Comparison of ENCODE assay signal across 8 cellular contexts in genomic region chr12:48890657-48891418, GRCh38. TPM values are rescaled to one million over a fixed set of nuclear protein-coding genes. Genes with fewer than 3 reads are reported as not detected.
DNase-seq lines count a peak whose midpoint lies in the region; ATAC-seq and TF ChIP-seq lines count a peak whose summit lies in the region.

No MANE protein-coding gene starts in this region.

- CTCF ChIA-PET in A673 (lab: Charles Lee), result interaction anchor here (0.6 to 4.0 kb wide), 11 partner anchors 10 to 138 kb away, joined by 3 to 56 read pairs (median 7); partner anchors contain the start of gene DDX23

- peak; percentile 95 for TF ChIP-seq CTCF in A673 (conservative IDR thresholded peaks at IDR 0.05; ENCODE audit: low read depth, low read length)

- intact Hi-C loops in A673 (cut with micrococcal nuclease; ENCODE audit: unreplicated experiment), result loop anchor here (1.0 kb wide), 1 partner anchor 38 kb away; no protein-coding TSS in a partner anchor

- H3K9me3 ChIP-seq in A673 (ENCODE audit: low read depth, low read length, poor library complexity, severe bottlenecking) (no peaks in the 10 kb centered on the region), SJSA1 (replicated peaks) (no peaks in the 10 kb centered on the region)

- H3K36me3 ChIP-seq in A673 (ENCODE audit: insufficient read depth, low read length, poor library complexity, severe bottlenecking) (no peaks in the 10 kb centered on the region), SJSA1 (no peaks in the 10 kb centered on the region)

- H3K4me3 ChIP-seq in A673 (ENCODE audit: low read depth, low read length, poor library complexity, severe bottlenecking) (peak overlapping the region; percentile 27), SJSA1 (no peak overlapping the region)

- peaks cover 13% of the 10 kb centered on the region for H3K27me3 ChIP-seq in A673 (replicated peaks; ENCODE audit: insufficient read depth, low read depth, low read length, poor library complexity)
- H3K27me3 ChIP-seq in SJSA1 (replicated peaks), result peaks cover 13% of the 10 kb centered on the region

- POLR2A ChIA-PET in A673 (lab: Charles Lee; ENCODE audit: low non-redundant PET), result interaction anchor here (0.6 kb wide), 2 partner anchors 57 to 111 kb away, joined by 6 to 10 read pairs; no protein-coding TSS in a partner anchor

- no peak overlapping the region for H3K27ac ChIP-seq in A673 (ENCODE audit: low read depth, low read length, poor library complexity, severe bottlenecking)
- H3K27ac ChIP-seq in SJSA1, result no peak overlapping the region
- H3K27ac ChIP-seq in substantia nigra (ENCODE audit: low read depth, low read length, poor library complexity, severe bottlenecking), result no peak overlapping the region

- peak; percentile 80 for DNase-seq in A673 (ENCODE audit: low spot score)
- DNase-seq in M059J (ENCODE audit: low read depth), result peak; percentile 60
- peak; percentile 67 to 72 for DNase-seq in SJSA1 (ENCODE audit: low read depth in 1 of 2, low spot score in 2 of 2)
- peak; percentile 49 for DNase-seq in activated gamma-delta T cell treated with anti-CD3 and anti-CD28 coated beads, Interleukin-2, amount 50 U/mL, for 16 hours (ENCODE audit: low read depth)
- DNase-seq in germinal center (ENCODE audit: low spot score), result peak; percentile 59
- peak in 55 of 56 donors; percentile 37 to 91 (median 73) for DNase-seq in nucleus accumbens (lab: John Stamatoyannopoulos, UW)
- peak in 48 of 49 donors; percentile 10 to 89 (median 72) for DNase-seq in substantia nigra (lab: John Stamatoyannopoulos, UW)

- ATAC-seq in GM19025 (IDR thresholded peaks at IDR 0.05; ENCODE audit: low read depth, unreplicated experiment), result peak; percentile 60

- H3K4me1 ChIP-seq in A673 (ENCODE audit: insufficient read depth, low read length, poor library complexity, severe bottlenecking) (no peaks in the 10 kb centered on the region), SJSA1 (replicated peaks) (peaks cover 6% of the 10 kb centered on the region)

- BruUV-seq in A673 (replicated peaks; lab: Mats Ljungman, UMichigan), result no TSS peak

RNA-seq across cellular contexts. Expression of gene RND1, which starts 25.2 kb away (rescaled TPM):
- 2.0 and 2.7 TPM in 2 replicates for total RNA-seq in A673 (2021)
- total RNA-seq in M059J (2014; rRNA removed; shearing (Covaris generic)), result 0.20 TPM in 1 of 2 replicates, not detected in the other
- total RNA-seq in SJSA1 (2014; rRNA removed; shearing (Covaris generic)), result not detected in 2 replicates

RNA-seq across cellular contexts. Expression of gene FKBP11, which starts 34.5 kb away (rescaled TPM):
- total RNA-seq in A673 (2021), result 31.8 and 32.5 TPM in 2 replicates
- 5.3 and 8.4 TPM in 2 replicates for total RNA-seq in M059J (2014; rRNA removed; shearing (Covaris generic))
- 6.0 and 9.9 TPM in 2 replicates for total RNA-seq in SJSA1 (2014; rRNA removed; shearing (Covaris generic))

RNA-seq across cellular contexts. Expression of gene DDX23, which starts 38.9 kb away (rescaled TPM):
- 111 and 135 TPM in 2 replicates for total RNA-seq in A673 (2021)
- 60.5 and 97.2 TPM in 2 replicates for total RNA-seq in M059J (2014; rRNA removed; shearing (Covaris generic))
- 77.1 and 109 TPM in 2 replicates for total RNA-seq in SJSA1 (2014; rRNA removed; shearing (Covaris generic))
